8 cellular contexts compared by ENCODE assay signal in the genomic region with DNA sequence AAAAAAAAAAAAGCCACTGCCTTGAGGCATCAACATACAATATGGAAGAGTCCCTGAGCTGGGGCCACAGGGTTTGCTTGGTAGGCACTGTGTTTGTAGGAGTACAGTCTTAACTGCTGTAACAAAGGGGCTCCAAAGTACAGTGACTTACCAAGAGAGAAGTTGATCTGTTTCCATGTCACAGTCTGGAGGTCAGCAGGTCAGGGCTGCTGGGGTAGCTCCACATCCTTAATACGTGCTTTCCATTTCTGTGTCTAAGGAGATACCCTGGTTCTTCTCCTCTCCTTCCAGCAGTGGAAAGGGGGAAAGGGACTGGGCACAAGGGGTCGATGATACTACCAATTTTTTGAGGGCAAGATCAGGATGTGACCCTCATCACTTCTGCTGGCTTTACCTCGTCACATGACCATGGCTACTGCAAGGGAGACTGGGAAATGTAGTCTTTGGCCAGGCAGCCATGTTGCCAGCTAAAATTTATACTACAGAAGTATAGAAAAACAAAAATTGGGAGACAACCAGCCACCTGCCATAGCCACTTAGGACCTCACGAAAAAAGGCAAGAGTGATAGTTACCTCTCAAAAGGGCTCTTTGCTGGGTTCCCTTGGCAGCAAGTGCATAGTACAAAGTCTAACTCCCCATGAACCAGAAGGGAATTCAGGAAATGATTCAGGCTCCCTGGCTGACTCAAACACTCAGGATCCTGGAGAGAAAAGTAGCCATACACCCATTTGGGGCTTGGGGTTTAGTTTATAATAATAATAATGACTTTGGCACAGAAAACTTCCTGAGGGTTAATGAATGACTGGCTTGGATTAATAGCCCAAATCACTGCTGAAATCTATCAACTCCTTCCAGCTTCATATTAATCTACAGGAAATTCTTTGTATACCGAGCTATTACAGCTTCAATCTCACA. TPM values are rescaled to one million over a fixed set of nuclear protein-coding genes. Genes with fewer than 3 reads are reported as not detected.
A peak's percentile ranks its signal among the peaks of the same experiment; 100 is the strongest.
DNase-seq lines count a peak whose midpoint lies in the region; ATAC-seq, FAIRE-seq and TF ChIP-seq lines count a peak whose summit lies in the region.

No MANE protein-coding gene starts in this region.

- H2BK15ac ChIP-seq in H1 (ENCODE audit: low read length): no peak overlapping the region

- POLR2A ChIA-PET in activated CD4-positive, alpha-beta T cell treated with anti-CD3 and anti-CD28 coated beads, Interleukin-2, amount 10 ng/mL, durations not matched to agents 7 days and 5 days (lab: Charles Lee): no interaction called here
- POLR2A ChIA-PET in OCI-LY7 (lab: Charles Lee) (interaction anchor here (0.6 to 1.7 kb wide), 9 partner anchors 9 to 381 kb away, joined by 3 to 11 read pairs (median 4); no protein-coding TSS in a partner anchor), H1 (lab: Charles Lee; ENCODE audit: partially characterized antibody) (interaction anchor here (0.9 to 1.6 kb wide), 3 partner anchors 21 to 234 kb away, joined by 3 to 5 read pairs (median 4); no protein-coding TSS in a partner anchor)

- H3K9ac ChIP-seq in H1 (replicated peaks in 1 of 4; ENCODE audit: extremely low read depth in 1 of 4, low read depth in 3 of 4, low read length in 3 of 4): peak overlapping the region in 1 of 4 experiments; percentile 56; a peak in 1 of 7 replicates

- H3K36me3 ChIP-seq in OCI-LY7 (ENCODE audit: insufficient read depth, low read length): no peaks in the 10 kb centered on the region
- H3K36me3 ChIP-seq in H1 (ENCODE audit: control insufficient read depth in 2 of 4, insufficient read depth in 4 of 4, low read length in 3 of 4): no peaks in the 10 kb centered on the region; a peak in 2 of 8 replicates
- H3K36me3 ChIP-seq in muscle layer of duodenum (ENCODE audit: control insufficient read depth in 1 of 2, insufficient read depth in 2 of 2, low read length in 2 of 2): no peaks in the 10 kb centered on the region

- peaks cover 46% of the 10 kb centered on the region for H3K36me3 Mint-ChIP-seq in activated CD4-positive, alpha-beta T cell treated with anti-CD3 and anti-CD28 coated beads, Interleukin-2, amount 10 ng/mL, durations not matched to agents 24 days and 14 days (ENCODE audit: low read depth)
- H3K36me3 Mint-ChIP-seq in activated CD4-positive, alpha-beta T cell treated with anti-CD3 and anti-CD28 coated beads, Interleukin-2, amount 10 ng/mL, durations not matched to agents 7 days and 5 days (ENCODE audit: low read depth): peaks cover 47% of the 10 kb centered on the region

- no peaks in the 10 kb centered on the region for H4K20me1 ChIP-seq in OCI-LY7 (ENCODE audit: insufficient read depth, low read length)
- no peaks in the 10 kb centered on the region for H4K20me1 ChIP-seq in H1 (replicated peaks in 1 of 2; ENCODE audit: control insufficient read depth in 1 of 2, insufficient read depth in 2 of 2, low read length in 2 of 2)

- H3K18ac ChIP-seq in H1 (ENCODE audit: extremely low read depth, low read length): no peak overlapping the region

- H3K23ac ChIP-seq in H1 (ENCODE audit: insufficient read length): no peak overlapping the region

- H4K8ac ChIP-seq in H1 (ENCODE audit: extremely low read depth, insufficient read depth, low read length): no peak overlapping the region; the same call in 1 of the 2 replicates

- no peaks in the 10 kb centered on the region for H3K79me1 ChIP-seq in H1 (ENCODE audit: low read depth, low read length)

- 56% methylated on average over 5 of the region's 5 CpGs; no CpG with 5 or more reads in 1 of the 2 experiments for whole genome bisulfite sequencing in H1 (ENCODE audit: extremely low coverage in 1 of 2, insufficient coverage in 1 of 2, insufficient read length in 1 of 2, insufficient replicate concordance in 2 of 2, low coverage in 1 of 2, low lambda C conversion rate in 2 of 2, missing lambda C conversion rate in 1 of 2), 2 experiments

- no peak overlapping the region for H2BK20ac ChIP-seq in H1 (ENCODE audit: low read length)

- FAIRE-seq in H1 (lab: Jason Lieb, UNC): peak; percentile 75

- H3K79me2 ChIP-seq in OCI-LY7 (ENCODE audit: insufficient read depth, low read depth, low read length) (no peaks in the 10 kb centered on the region), H1 (ENCODE audit: control insufficient read depth in 1 of 2, insufficient read depth in 2 of 2, low read length in 2 of 2) (no peaks in the 10 kb centered on the region)

- H3K14ac ChIP-seq in H1 (ENCODE audit: insufficient read length): no peak overlapping the region

- no peaks in the 10 kb centered on the region for H3K9me3 ChIP-seq in OCI-LY7 (ENCODE audit: low read length)
- no peaks in the 10 kb centered on the region for H3K9me3 ChIP-seq in H1 (ENCODE audit: insufficient read depth in 2 of 2, low read depth in 1 of 2, low read length in 1 of 2)
- H3K9me3 ChIP-seq in muscle layer of duodenum (ENCODE audit: control insufficient read depth in 1 of 2, low read length in 2 of 2): no peaks in the 10 kb centered on the region

- no peaks in the 10 kb centered on the region for H3K9me2 ChIP-seq in OCI-LY7 (ENCODE audit: insufficient read depth, low read length)

- peak overlapping the region; percentile 67 for H3K4me2 ChIP-seq in OCI-LY7 (ENCODE audit: low read length)
- H3K4me2 ChIP-seq in H1 (ENCODE audit: insufficient read depth in 1 of 2, low read depth in 2 of 2, low read length in 2 of 2): peak overlapping the region; percentile 41 to 61

- H2AFZ ChIP-seq in OCI-LY7 (ENCODE audit: low read length): peak overlapping the region; percentile 100
- H2AFZ ChIP-seq in H1 (ENCODE audit: low read length): peak overlapping the region; percentile 93

- intact Hi-C loops in activated CD4-positive, alpha-beta T cell treated with anti-CD3 and anti-CD28 coated beads, Interleukin-2, amount 10 ng/mL, durations not matched to agents 24 days and 14 days (cut with micrococcal nuclease): no loop called here
- intact Hi-C loops in OCI-LY7 (cut with micrococcal nuclease; ENCODE audit: unreplicated experiment): loop anchor here (2.0 kb wide), 1 partner anchor 52 kb away; no protein-coding TSS in a partner anchor

- no peak for DNase-seq in activated CD4-positive, alpha-beta T cell treated with anti-CD3 and anti-CD28 coated beads, Interleukin-2, amount 10 ng/mL, durations not matched to agents 24 days and 14 days
- DNase-seq in activated CD4-positive, alpha-beta T cell treated with anti-CD3 and anti-CD28 coated beads, Interleukin-2, amount 10 ng/mL, durations not matched to agents 7 days and 5 days: no peak
- DNase-seq in OCI-LY7 (ENCODE audit: low spot score) (peak; percentile 80), H1 (ENCODE audit: low read depth in 1 of 2, low spot score in 2 of 2) (peak in 1 of 2 experiments; percentile 59), C1 segment of cervical spinal cord (lab: John Stamatoyannopoulos, UW) (no peak)

- peaks cover 21% of the 10 kb centered on the region for H3K4me1 Mint-ChIP-seq in activated CD4-positive, alpha-beta T cell treated with anti-CD3 and anti-CD28 coated beads, Interleukin-2, amount 10 ng/mL, durations not matched to agents 24 days and 14 days
- H3K4me1 Mint-ChIP-seq in activated CD4-positive, alpha-beta T cell treated with anti-CD3 and anti-CD28 coated beads, Interleukin-2, amount 10 ng/mL, durations not matched to agents 7 days and 5 days: peaks cover 25% of the 10 kb centered on the region

- TF ChIP-seq EP300 in H1 (IDR thresholded peaks at IDR 0.05; ENCODE audit: borderline replicate concordance in 1 of 2, low read depth in 2 of 2, low read length in 2 of 2): no peak

- no peaks in the 10 kb centered on the region for H3K27me3 Mint-ChIP-seq in activated CD4-positive, alpha-beta T cell treated with anti-CD3 and anti-CD28 coated beads, Interleukin-2, amount 10 ng/mL, durations not matched to agents 24 days and 14 days
- no peaks in the 10 kb centered on the region for H3K27me3 Mint-ChIP-seq in activated CD4-positive, alpha-beta T cell treated with anti-CD3 and anti-CD28 coated beads, Interleukin-2, amount 10 ng/mL, durations not matched to agents 7 days and 5 days

- TF ChIP-seq CTCF in OCI-LY7 (conservative IDR thresholded peaks at IDR 0.05; ENCODE audit: low read length) (no peak), H1 (IDR thresholded peaks at IDR 0.05; ENCODE audit: control extremely low read depth in 1 of 3, insufficient read depth in 1 of 3, low read depth in 1 of 3, low read length in 3 of 3) (no peak)

- H3K27me3 ChIP-seq in H1 (replicated peaks in 1 of 4; ENCODE audit: control insufficient read depth in 3 of 4, extremely low read depth in 1 of 4, insufficient read depth in 3 of 4, low read length in 3 of 4): no peaks in the 10 kb centered on the region
- no peaks in the 10 kb centered on the region for H3K27me3 ChIP-seq in muscle layer of duodenum (ENCODE audit: low read depth, low read length)

- no peak for TF ChIP-seq POLR2A in H1 (IDR thresholded peaks at IDR 0.05; ENCODE audit: control extremely low read depth in 1 of 2, low read depth in 2 of 2, low read length in 2 of 2)

- peak overlapping the region; percentile 70 for H4K91ac ChIP-seq in H1 (replicated peaks; ENCODE audit: insufficient read length, low read length)

- CTCF ChIA-PET in activated CD4-positive, alpha-beta T cell treated with anti-CD3 and anti-CD28 coated beads, Interleukin-2, amount 10 ng/mL, durations not matched to agents 7 days and 5 days (lab: Charles Lee): interaction anchor here (0.9 to 1.0 kb wide), 3 partner anchors 19 to 30 kb away, joined by 3 to 4 read pairs (median 4); no protein-coding TSS in a partner anchor
- CTCF ChIA-PET in OCI-LY7 (lab: Charles Lee; ENCODE audit: unreplicated experiment) (no interaction called here), H1 (lab: Charles Lee; ENCODE audit: partially characterized antibody) (interaction anchor here (0.6 to 1.8 kb wide), 9 partner anchors 9 to 427 kb away, joined by 3 to 5 read pairs (median 3); no protein-coding TSS in a partner anchor)

- no TSS peak for BruUV-seq in OCI-LY7 (replicated peaks; lab: Mats Ljungman, UMichigan)

- ATAC-seq in GM19463 (IDR thresholded peaks at IDR 0.05; ENCODE audit: unreplicated experiment): no peak
- ATAC-seq in HG02642 (IDR thresholded peaks at IDR 0.05; ENCODE audit: poor library complexity, unreplicated experiment): no peak

- peak overlapping the region; percentile 62 for H3K4me3 ChIP-seq in OCI-LY7 (ENCODE audit: low read depth, low read length, poor library complexity, severe bottlenecking)
- peak overlapping the region; percentile 6 to 17 (median 12); a peak in 3 of 8 replicates for H3K4me3 ChIP-seq in H1 (ENCODE audit: extremely low read depth in 1 of 4, insufficient read depth in 2 of 4, low read depth in 3 of 4, low read length in 4 of 4)
- H3K4me3 ChIP-seq in muscle layer of duodenum (ENCODE audit: low read depth in 1 of 2, low read length in 2 of 2): no peak overlapping the region

- H2BK120ac ChIP-seq in H1 (replicated peaks; ENCODE audit: low read depth, low read length): no peak overlapping the region

- H3K27ac Mint-ChIP-seq in activated CD4-positive, alpha-beta T cell treated with anti-CD3 and anti-CD28 coated beads, Interleukin-2, amount 10 ng/mL, durations not matched to agents 24 days and 14 days: peak overlapping the region; percentile 32
- H3K27ac Mint-ChIP-seq in activated CD4-positive, alpha-beta T cell treated with anti-CD3 and anti-CD28 coated beads, Interleukin-2, amount 10 ng/mL, durations not matched to agents 7 days and 5 days: no peak overlapping the region

- no peak overlapping the region for H2BK12ac ChIP-seq in H1 (ENCODE audit: low read depth, low read length)

- peak overlapping the region; percentile 6 for H3K4ac ChIP-seq in H1 (replicated peaks; ENCODE audit: insufficient read length, low read depth, low read length)

- H3K23me2 ChIP-seq in H1 (ENCODE audit: low read depth, low read length): no peaks in the 10 kb centered on the region

- H3K9me3 Mint-ChIP-seq in activated CD4-positive, alpha-beta T cell treated with anti-CD3 and anti-CD28 coated beads, Interleukin-2, amount 10 ng/mL, durations not matched to agents 24 days and 14 days: peaks cover 9% of the 10 kb centered on the region
- H3K9me3 Mint-ChIP-seq in activated CD4-positive, alpha-beta T cell treated with anti-CD3 and anti-CD28 coated beads, Interleukin-2, amount 10 ng/mL, durations not matched to agents 7 days and 5 days: peaks cover 2% of the 10 kb centered on the region

- H3K56ac ChIP-seq in H1 (replicated peaks; ENCODE audit: insufficient read length, low read depth, low read length): no peak overlapping the region

- H2AK5ac ChIP-seq in H1 (ENCODE audit: low read depth, low read length): no peak overlapping the region

- H3K27ac ChIP-seq in OCI-LY7 (ENCODE audit: low read depth, low read length, poor library complexity, severe bottlenecking) (peak overlapping the region; percentile 2), H1 (ENCODE audit: low read depth, low read length) (no peak overlapping the region), muscle layer of duodenum (ENCODE audit: low read length) (peak overlapping the region; percentile 41)

- TF ChIP-seq RAD21 in H1 (IDR thresholded peaks at IDR 0.05 in 1 of 2, conservative IDR thresholded peaks at IDR 0.05 in 1 of 2; ENCODE audit: low read depth in 2 of 2, low read length in 2 of 2): no peak

- H2BK5ac ChIP-seq in H1 (ENCODE audit: low read depth, low read length): no peak overlapping the region

- H3K4me1 ChIP-seq in OCI-LY7 (ENCODE audit: insufficient read depth, low read length, poor library complexity, severe bottlenecking) (peaks cover 11% of the 10 kb centered on the region), H1 (replicated peaks in 1 of 4; ENCODE audit: control insufficient read depth in 3 of 4, insufficient read depth in 4 of 4, low read length in 3 of 4) (peaks cover 4 to 8% (median 6%) of the 10 kb centered on the region in 4 experiments; a peak in 6 of 7 replicates), muscle layer of duodenum (ENCODE audit: control insufficient read depth in 1 of 2, insufficient read depth in 2 of 2, low read length in 2 of 2) (peaks cover 3 to 6% of the 10 kb centered on the region in 2 donors)

- no peak overlapping the region for H4K5ac ChIP-seq in H1 (ENCODE audit: insufficient read length, low read depth, low read length)

- no peak overlapping the region for H3K4me3 Mint-ChIP-seq in activated CD4-positive, alpha-beta T cell treated with anti-CD3 and anti-CD28 coated beads, Interleukin-2, amount 10 ng/mL, durations not matched to agents 24 days and 14 days
- H3K4me3 Mint-ChIP-seq in activated CD4-positive, alpha-beta T cell treated with anti-CD3 and anti-CD28 coated beads, Interleukin-2, amount 10 ng/mL, durations not matched to agents 7 days and 5 days: no peak overlapping the region

RNA-seq across cellular contexts. Expression of gene ATP5PO, which starts 52.7 kb away (rescaled TPM):
- total RNA-seq in activated CD4-positive, alpha-beta T cell treated with anti-CD3 and anti-CD28 coated beads, Interleukin-2, amount 10 ng/mL, durations not matched to agents 24 days and 14 days: 172 and 194 TPM in 2 replicates
- 100 to 1,000 TPM; 190 to 201 TPM for total RNA-seq in activated CD4-positive, alpha-beta T cell treated with anti-CD3 and anti-CD28 coated beads, Interleukin-2, amount 10 ng/mL, durations not matched to agents 7 days and 5 days
- total RNA-seq in OCI-LY7 (2014; rRNA removed; shearing (Covaris generic)): 180 and 210 TPM in 2 replicates
- 206 and 227 TPM in 2 replicates for total RNA-seq in OCI-LY7 (2022)
- 267 and 271 TPM in 2 replicates for total RNA-seq in H1 (2021; fragmentation: NEBNext Ultra II Directional; extraction: Animal tissue kit (Norgen Biotek cat#: 25700))
- polyA plus RNA-seq in H1 (2011; rRNA removed): 152 and 251 TPM in 2 replicates
- polyA plus RNA-seq in H1 (2011; cell fraction: cytosol; rRNA removed): 304 TPM
- 123 TPM for polyA plus RNA-seq in H1 (2011; cell fraction: nucleus; rRNA removed)
- 327 to 385 TPM (median 339 TPM) in 4 replicates for polyA plus RNA-seq in H1 (2012, experiment 1 of 2)
- polyA plus RNA-seq in H1 (2012, experiment 2 of 2): 102 TPM
- 472 TPM for polyA plus RNA-seq in H1 (2013, experiment 1 of 2)
- 490 TPM for polyA plus RNA-seq in H1 (2013, experiment 2 of 2)
- polyA minus RNA-seq in H1 (2011; rRNA and poly(A)+ RNA removed): 126 and 191 TPM in 2 replicates
- 69.6 TPM for polyA minus RNA-seq in H1 (2011; cell fraction: cytosol; rRNA and poly(A)+ RNA removed)
- 53.1 TPM for polyA minus RNA-seq in H1 (2011; cell fraction: nucleus; rRNA and poly(A)+ RNA removed)

Comparison
In these comparisons a context has a peak if more than half of its experiments do, and no peak if none do; other contexts are left out.
1. H3K4me3 ChIP-seq: peak in OCI-LY7 (single experiment) and H1 (4 of 4); none in muscle layer of duodenum (0 of 2).